In the genomic region with DNA sequence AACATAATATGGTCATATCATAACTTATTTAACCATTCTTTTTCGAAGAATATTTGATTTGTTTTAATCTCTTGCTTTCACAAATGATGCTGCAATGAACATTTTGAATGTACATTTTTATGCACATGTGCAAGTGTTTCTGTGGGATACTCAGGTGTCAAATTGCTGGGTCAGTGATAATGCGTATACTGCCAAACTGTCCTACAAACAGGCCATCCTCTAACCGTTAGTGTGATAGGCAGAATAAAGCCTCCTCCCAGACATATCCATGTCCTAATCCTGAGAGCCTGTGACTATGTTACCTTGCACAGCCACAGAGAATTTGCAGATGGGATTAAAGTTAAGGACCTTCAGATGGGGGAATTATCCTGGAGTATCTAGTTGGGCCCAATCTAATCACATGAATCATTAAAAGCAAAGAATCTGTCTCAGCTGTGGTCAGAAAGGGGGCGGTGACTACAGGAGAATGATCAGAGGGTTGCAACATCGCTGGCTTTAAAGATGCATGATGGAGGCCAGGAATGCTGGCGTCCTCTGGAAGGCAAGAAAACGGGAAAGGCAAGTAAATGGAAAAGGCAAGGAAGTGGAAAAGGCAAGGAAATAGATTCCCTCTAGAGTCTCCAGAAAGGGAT, we compare ENCODE assay signal across 14 cellular contexts. TPM values are rescaled to one million over a fixed set of nuclear protein-coding genes. Genes with fewer than 3 reads are reported as not detected.
A peak's percentile ranks its signal among the peaks of the same experiment; 100 is the strongest.
DNase-seq lines count a peak whose midpoint lies in the region; ATAC-seq and TF ChIP-seq lines count a peak whose summit lies in the region.
"Had no signal": no experiment of that assay in that cellular context is flagged by ENCODE, and none has a peak within 500 bp of the region (broad histone marks: within the 10 kb centered on the region; RNA-seq: fewer than 3 reads in every experiment).

No MANE protein-coding gene starts in this region.

- H3K4me3 ChIP-seq in fibroblast of lung (replicated peaks in 1 of 4; ENCODE audit: control extremely low read depth in 1 of 4, insufficient read depth in 1 of 4, low read depth in 3 of 4, low read length in 4 of 4) (peak overlapping the region in 1 of 4 experiments; percentile 11), osteoblast (ENCODE audit: insufficient read depth, low read length) (no peak overlapping the region)

- no peak overlapping the region for H3K9ac ChIP-seq in fibroblast of lung (ENCODE audit: insufficient read depth, low read length)

- no peaks in the 10 kb centered on the region for H3K9me3 ChIP-seq in fibroblast of lung (ENCODE audit: control insufficient read depth, insufficient read depth, low read depth, low read length)
- no peaks in the 10 kb centered on the region for H3K9me3 ChIP-seq in osteoblast (ENCODE audit: low read depth, low read length)

- H3K4me1 ChIP-seq in fibroblast of lung (ENCODE audit: control insufficient read depth, extremely low read depth, insufficient read depth, low read length): no peaks in the 10 kb centered on the region
- H3K4me1 ChIP-seq in osteoblast (ENCODE audit: insufficient read depth, low read length): no peaks in the 10 kb centered on the region

- TF ChIP-seq CTCF in AG09319 (IDR thresholded peaks at IDR 0.05; ENCODE audit: low read depth, low read length) (no peak), fibroblast of lung (conservative IDR thresholded peaks at IDR 0.05 in 1 of 2, IDR thresholded peaks at IDR 0.05 in 1 of 2; ENCODE audit: low read depth in 1 of 2, low read length in 2 of 2) (no peak), osteoblast (IDR thresholded peaks at IDR 0.05; ENCODE audit: extremely low read depth, low read depth, low read length) (no peak)

- H3K36me3 ChIP-seq in fibroblast of lung (ENCODE audit: control insufficient read depth, insufficient read depth, low read length) (no peaks in the 10 kb centered on the region), osteoblast (ENCODE audit: insufficient read depth, low read length) (no peaks in the 10 kb centered on the region)

- no peaks in the 10 kb centered on the region for H3K79me2 ChIP-seq in fibroblast of lung (ENCODE audit: control insufficient read depth, insufficient read depth, low read length)
- H3K79me2 ChIP-seq in osteoblast (ENCODE audit: insufficient read depth, low read length): no peaks in the 10 kb centered on the region

- H2AFZ ChIP-seq in fibroblast of lung (ENCODE audit: low read length): no peak overlapping the region
- H2AFZ ChIP-seq in osteoblast (ENCODE audit: low read length): no peak overlapping the region

- H3K27me3 ChIP-seq in fibroblast of lung (ENCODE audit: control insufficient read depth, insufficient read depth, low read length) (no peaks in the 10 kb centered on the region), osteoblast (ENCODE audit: insufficient read depth, low read length) (no peaks in the 10 kb centered on the region)

- H4K20me1 ChIP-seq in fibroblast of lung (ENCODE audit: control insufficient read depth, extremely low read depth, insufficient read depth, low read length) (no peaks in the 10 kb centered on the region), osteoblast (ENCODE audit: insufficient read depth, low read length) (no peaks in the 10 kb centered on the region)

- peak overlapping the region; percentile 49 for H3K4me2 ChIP-seq in fibroblast of lung (ENCODE audit: extremely low read depth, insufficient read depth, low read length)
- H3K4me2 ChIP-seq in osteoblast (ENCODE audit: insufficient read depth, low read length): no peak overlapping the region

- H3K27ac ChIP-seq in fibroblast of lung (ENCODE audit: insufficient read depth, low read length): no peak overlapping the region
- no peak overlapping the region for H3K27ac ChIP-seq in osteoblast (ENCODE audit: low read depth, low read length)
- H3K27ac ChIP-seq: C4-2B had no signal

- ATAC-seq in GM18909 (IDR thresholded peaks at IDR 0.05; ENCODE audit: poor library complexity, unreplicated experiment): no peak
- no peak for ATAC-seq in HG03565 (IDR thresholded peaks at IDR 0.05; ENCODE audit: unreplicated experiment)

- DNase-seq in AG09319 (ENCODE audit: extremely low read depth, low read depth): peak; percentile 61
- DNase-seq in NCI-H524 treated with DMSO at 0.1 percent for 48 hours (lab: John Stamatoyannopoulos, UW): peak; percentile 73
- peak; percentile 64 to 81 for DNase-seq in fibroblast of lung (ENCODE audit: low read depth in 2 of 2)
- DNase-seq in osteoblast (ENCODE audit: insufficient read length, low spot score, missing footprints): peak; percentile 68
- no peak for DNase-seq in NCI-H1417 (lab: John Stamatoyannopoulos, UW)
- DNase-seq in activated CD4-positive, alpha-beta T cell treated with anti-CD3 and anti-CD28 coated beads, Interleukin-2, amount 50 U/mL, for 1 hour: no peak
- DNase-seq: activated T-cell treated with anti-CD3 and anti-CD28 coated beads, Interleukin-2, amount 50 U/mL, for 48 hours; foreskin melanocyte; NCI-H1930; occipital lobe; stimulated activated CD4-positive, alpha-beta T cell treated with anti-CD3 and anti-CD28 coated beads, Interleukin-4, amount 100 ng/mL, for 4 hours had no signal

RNA-seq across cellular contexts. Expression of a gene that starts 46.7 kb away (rescaled TPM):
- 10.8 and 12.6 TPM in 2 replicates for total RNA-seq in fibroblast of lung
- 7.6 and 15.7 TPM in 2 replicates for polyA plus RNA-seq in fibroblast of lung
- polyA plus RNA-seq in fibroblast of lung (2012): 8.3 and 17.6 TPM in 2 replicates
- polyA minus RNA-seq in fibroblast of lung (ENCODE audit: low replicate concordance): 8.2 and 15.6 TPM in 2 replicates
- total RNA-seq in osteoblast: 40.5 and 45.4 TPM in 2 replicates

Comparison
In these comparisons a context has a peak if more than half of its experiments do, and no peak if none do; other contexts are left out.
1. DNase-seq: peak in AG09319 (single experiment), NCI-H524 treated with DMSO at 0.1 percent for 48 hours (single experiment), fibroblast of lung (2 of 2) and osteoblast (single experiment); none in NCI-H1417 (0 of 3) and activated CD4-positive, alpha-beta T cell treated with anti-CD3 and anti-CD28 coated beads, Interleukin-2, amount 50 U/mL, for 1 hour (single experiment).